20 cellular contexts compared by ENCODE assay signal in genomic region chr6:161035981-161036263, GRCh38.
"Had no signal": no experiment of that assay in that cellular context is flagged by ENCODE, and none has a peak within 500 bp of the region (broad histone marks: within the 10 kb centered on the region; RNA-seq: fewer than 3 reads in every experiment).

No MANE protein-coding gene starts in this region.

- H3K4me2 ChIP-seq: neural progenitor cell had no signal

- H2AFZ ChIP-seq: neural progenitor cell had no signal

- H3K36me3 ChIP-seq: neural progenitor cell, ovary had no signal

- ATAC-seq: esophagus mucosa; left lung; lower lobe of right lung; natural killer cell treated with Interleukin-12 subunit alpha and Interleukin-12 subunit beta and Interleukin-15 and Interleukin-18, amount 100 ng/mL, for 72 hours; right cardiac atrium had no signal

- H3K4me1 Mint-ChIP-seq: neural progenitor cell had no signal

- H3K9me3 Mint-ChIP-seq: memory B cell; natural killer cell treated with Interleukin-12 subunit alpha and Interleukin-12 subunit beta and Interleukin-15 and Interleukin-18, amount 100 ng/mL, for 72 hours; neural progenitor cell; type B pancreatic cell had no signal

- H3K27ac Mint-ChIP-seq: natural killer cell treated with Interleukin-12 subunit alpha and Interleukin-12 subunit beta and Interleukin-15 and Interleukin-18, amount 100 ng/mL, for 72 hours; neural progenitor cell; type B pancreatic cell had no signal

- H3K27me3 ChIP-seq: left lung, neural progenitor cell, ovary, thyroid gland had no signal

- H3K9ac ChIP-seq: neural progenitor cell had no signal

- H3K27ac ChIP-seq: left lung, lower lobe of right lung, neural progenitor cell, ovary, thyroid gland had no signal

- H3K4me1 ChIP-seq: lower lobe of right lung, neural progenitor cell, thyroid gland had no signal

- H3K4me3 Mint-ChIP-seq: neural progenitor cell, type B pancreatic cell had no signal

- H3K27me3 Mint-ChIP-seq: memory B cell; natural killer cell treated with Interleukin-12 subunit alpha and Interleukin-12 subunit beta and Interleukin-15 and Interleukin-18, amount 100 ng/mL, for 72 hours; type B pancreatic cell had no signal

- DNase-seq: effector memory CD4-positive, alpha-beta T cell; islet precursor cell; left lung; lower lobe of right lung; midbrain; nucleus accumbens; ovary; right cardiac atrium; small intestine; stimulated activated CD4-positive, alpha-beta T cell treated with anti-CD3 and anti-CD28 coated beads, Interleukin-2, amount 100 ng/mL, for 48 hours; stimulated activated naive CD4-positive, alpha-beta T cell treated with Interleukin-2 at 50 U/mL for 16 hours; thyroid gland had no signal

- H3K4me3 ChIP-seq: left lung, lower lobe of right lung, neural progenitor cell, ovary, thyroid gland had no signal

- FAIRE-seq: endometrium, frontal cortex, small intestine, urothelium cell line had no signal

- H3K9me3 ChIP-seq: left lung, lower lobe of right lung, ovary, thyroid gland had no signal
